Comparison of ENCODE assay signal across 13 cellular contexts in genomic region chr11:119974467-119974866, GRCh38.
DNase-seq lines count a peak whose midpoint lies in the region; ATAC-seq and TF ChIP-seq lines count a peak whose summit lies in the region.
"Had no signal": no experiment of that assay in that cellular context is flagged by ENCODE, and none has a peak within 500 bp of the region (broad histone marks: within the 10 kb centered on the region; RNA-seq: fewer than 3 reads in every experiment).

No MANE protein-coding gene starts in this region.

- peaks cover 34% of the 10 kb centered on the region for H3K4me1 ChIP-seq in OCI-LY3 (ENCODE audit: low read length)

- no peaks in the 10 kb centered on the region for H3K79me2 ChIP-seq in OCI-LY3 (ENCODE audit: low read length)

- H3K36me3 ChIP-seq in OCI-LY3 (replicated peaks; ENCODE audit: low read depth, low read length): no peaks in the 10 kb centered on the region
- H3K36me3 ChIP-seq: BLaER1 treated with 17β-estradiol and CSF1 and Interleukin-3, amounts not matched to agents 10 nM and 100 nM had no signal

- H3K9me3 ChIP-seq in OCI-LY3 (ENCODE audit: insufficient read depth, low read length): no peaks in the 10 kb centered on the region
- H3K9me3 ChIP-seq: BLaER1 treated with 17β-estradiol and CSF1 and Interleukin-3, amounts not matched to agents 10 nM and 100 nM had no signal

- H3K27ac ChIP-seq in OCI-LY3 (ENCODE audit: low read length) (peak overlapping the region; percentile 61), dorsolateral prefrontal cortex (peak overlapping the region; percentile 80 to 99 (median 95)), substantia nigra (ENCODE audit: low read depth, low read length, poor library complexity, severe bottlenecking) (peak overlapping the region; percentile 96)
- H3K27ac ChIP-seq: BLaER1 treated with 17β-estradiol and CSF1 and Interleukin-3, amounts not matched to agents 10 nM and 100 nM had no signal

- H3K9ac ChIP-seq in OCI-LY3 (ENCODE audit: low read length): peak overlapping the region; percentile 12; the same call in 1 of the 2 replicates
- H3K9ac ChIP-seq: BLaER1 treated with 17β-estradiol and CSF1 and Interleukin-3, amounts not matched to agents 10 nM and 100 nM had no signal

- DNase-seq in dorsolateral prefrontal cortex: peak in 5 of 10 donors; percentile 15 to 76 (median 73)
- peak; percentile 29 for DNase-seq in midbrain (lab: John Stamatoyannopoulos, UW)
- DNase-seq in substantia nigra (lab: John Stamatoyannopoulos, UW): peak in 10 of 49 donors; percentile 21 to 58 (median 32)
- no peak for DNase-seq in GM20000 (ENCODE audit: low spot score)
- DNase-seq: Karpas-422, NCI-H1105, NCI-H1694 treated with DMSO at 0.1 percent for 48 hours, NCI-H748 treated with DMSO at 0.1 percent for 48 hours, SIG-M5 had no signal

- no peak overlapping the region for H2AFZ ChIP-seq in OCI-LY3 (ENCODE audit: low read depth, low read length)

- peak overlapping the region; percentile 72 for H3K4me2 ChIP-seq in OCI-LY3 (ENCODE audit: low read length)

- no peaks in the 10 kb centered on the region for H4K20me1 ChIP-seq in OCI-LY3 (ENCODE audit: insufficient read depth, low read length)

- H3K4me3 ChIP-seq in OCI-LY3 (ENCODE audit: low read length) (peak overlapping the region; percentile 28), dorsolateral prefrontal cortex (peak overlapping the region in 1 of 59 donors; percentile 30)
- H3K4me3 ChIP-seq: BLaER1 treated with 17β-estradiol and CSF1 and Interleukin-3, amounts not matched to agents 10 nM and 100 nM had no signal

- peaks cover 26% of the 10 kb centered on the region for H3K27me3 ChIP-seq in OCI-LY3 (ENCODE audit: low read depth, low read length)
- no peaks in the 10 kb centered on the region for H3K27me3 ChIP-seq in dorsolateral prefrontal cortex
- H3K27me3 ChIP-seq: BLaER1 treated with 17β-estradiol and CSF1 and Interleukin-3, amounts not matched to agents 10 nM and 100 nM had no signal

- ATAC-seq in HG02610 (IDR thresholded peaks at IDR 0.05; ENCODE audit: unreplicated experiment) (no peak), HG03469 (IDR thresholded peaks at IDR 0.05; ENCODE audit: unreplicated experiment) (no peak)

- intact Hi-C loops in dorsolateral prefrontal cortex (cut with DNase I): loop anchor here (2.0 to 5.0 kb wide), 2 partner anchors 37 to 114 kb away; no protein-coding TSS in a partner anchor

- TF ChIP-seq CTCF in OCI-LY3 (IDR thresholded peaks at IDR 0.05; ENCODE audit: low read depth, low read length): no peak
- TF ChIP-seq CTCF in dorsolateral prefrontal cortex (IDR thresholded peaks at IDR 0.05 in 54 of 56, conservative IDR thresholded peaks at IDR 0.05 in 2 of 56; ENCODE audit: low read depth in 1 of 56, partially characterized antibody in 56 of 56): no peak
- no peak for TF ChIP-seq CTCF in GM20000 (IDR thresholded peaks at IDR 0.05; ENCODE audit: extremely low read depth, missing control alignments)
